Comparison of ENCODE assay signal across 8 cellular contexts in the genomic region with DNA sequence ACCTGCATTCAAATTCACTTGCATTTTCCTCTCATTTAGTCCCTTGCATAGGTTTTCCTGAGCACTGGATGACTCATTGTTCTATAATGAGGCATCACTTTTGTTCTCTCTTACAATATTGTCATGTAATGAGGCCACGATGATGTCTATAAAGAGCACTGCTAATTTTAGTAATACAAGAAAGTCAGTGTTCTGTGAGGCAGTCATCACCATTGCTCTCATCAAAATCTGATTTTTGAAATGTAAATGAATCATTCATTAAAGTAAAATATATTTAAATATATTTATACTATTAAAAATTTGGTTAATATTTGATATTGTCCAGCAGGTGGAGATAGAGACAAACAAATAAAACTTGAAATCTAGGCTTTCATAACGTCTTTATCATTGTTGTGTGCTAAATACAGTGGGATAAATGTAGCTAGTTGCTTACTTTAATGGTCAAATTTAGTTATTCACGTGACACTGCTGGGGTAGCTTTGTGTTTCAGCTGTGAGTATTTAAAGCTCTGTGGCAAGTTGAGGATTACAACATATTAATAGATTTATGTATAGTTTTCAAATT. TPM values are rescaled to one million over a fixed set of nuclear protein-coding genes. Genes with fewer than 3 reads are reported as not detected.
DNase-seq lines count a peak whose midpoint lies in the region; ATAC-seq and TF ChIP-seq lines count a peak whose summit lies in the region.

No MANE protein-coding gene starts in this region.

- H3K36me3 Mint-ChIP-seq in natural killer cell, result no peaks in the 10 kb centered on the region
- peaks cover 5% of the 10 kb centered on the region for H3K36me3 Mint-ChIP-seq in natural killer cell treated with Interleukin-12 subunit alpha and Interleukin-12 subunit beta and Interleukin-15 and Interleukin-18, amount 100 ng/mL, for 72 hours

- TF ChIP-seq CTCF in natural killer cell (IDR thresholded peaks at IDR 0.05), result peak; percentile 71

- H3K9me3 Mint-ChIP-seq in natural killer cell, result no peaks in the 10 kb centered on the region
- H3K9me3 Mint-ChIP-seq in natural killer cell treated with Interleukin-12 subunit alpha and Interleukin-12 subunit beta and Interleukin-15 and Interleukin-18, amount 100 ng/mL, for 72 hours, result no peaks in the 10 kb centered on the region

- H3K4me3 Mint-ChIP-seq in natural killer cell, result no peak overlapping the region
- no peak overlapping the region for H3K4me3 Mint-ChIP-seq in natural killer cell treated with Interleukin-12 subunit alpha and Interleukin-12 subunit beta and Interleukin-15 and Interleukin-18, amount 100 ng/mL, for 72 hours

- H3K27me3 Mint-ChIP-seq in natural killer cell (ENCODE audit: low read depth in 2 of 2), result no peaks in the 10 kb centered on the region
- no peaks in the 10 kb centered on the region for H3K27me3 Mint-ChIP-seq in natural killer cell treated with Interleukin-12 subunit alpha and Interleukin-12 subunit beta and Interleukin-15 and Interleukin-18, amount 100 ng/mL, for 72 hours

- no peak overlapping the region for H3K27ac Mint-ChIP-seq in natural killer cell
- H3K27ac Mint-ChIP-seq in natural killer cell treated with Interleukin-12 subunit alpha and Interleukin-12 subunit beta and Interleukin-15 and Interleukin-18, amount 100 ng/mL, for 72 hours, result no peak overlapping the region

- H3K4me1 Mint-ChIP-seq in natural killer cell, result no peaks in the 10 kb centered on the region
- H3K4me1 Mint-ChIP-seq in natural killer cell treated with Interleukin-12 subunit alpha and Interleukin-12 subunit beta and Interleukin-15 and Interleukin-18, amount 100 ng/mL, for 72 hours (ENCODE audit: low read depth in 2 of 2), result no peaks in the 10 kb centered on the region

- intact Hi-C loops in natural killer cell (cut with micrococcal nuclease), result loop anchor here (1.0 kb wide), 1 partner anchor 99 kb away; no protein-coding TSS in a partner anchor

- no peak for DNase-seq in natural killer cell
- no peak for DNase-seq in natural killer cell treated with Interleukin-12 subunit alpha and Interleukin-12 subunit beta and Interleukin-15 and Interleukin-18, amount 100 ng/mL, for 72 hours (ENCODE audit: low spot score)
- DNase-seq in M059J (ENCODE audit: low read depth), result peak; percentile 49
- DNase-seq in astrocyte of the hippocampus (ENCODE audit: low read depth, low spot score), result peak; percentile 55
- peak; percentile 60 for DNase-seq in iris pigment epithelial cell (ENCODE audit: low read depth)

- ATAC-seq in natural killer cell (peak in 2 of 3 donors; percentile 62 to 67), GM18909 (IDR thresholded peaks at IDR 0.05; ENCODE audit: poor library complexity, unreplicated experiment) (no peak), GM21786 (IDR thresholded peaks at IDR 0.05; ENCODE audit: unreplicated experiment) (no peak), GM19324 (IDR thresholded peaks at IDR 0.05; ENCODE audit: low FRiP score, unreplicated experiment) (no peak)
- ATAC-seq in natural killer cell treated with Interleukin-12 subunit alpha and Interleukin-12 subunit beta and Interleukin-15 and Interleukin-18, amount 100 ng/mL, for 72 hours, result no peak

RNA-seq across cellular contexts. Expression of a gene that starts 15.4 kb away (rescaled TPM):
- 100 to 1,000 TPM; 145 to 214 (median 151) TPM for total RNA-seq in natural killer cell
- 100 to 1,000 TPM; 256 to 524 TPM for total RNA-seq in natural killer cell treated with Interleukin-12 subunit alpha and Interleukin-12 subunit beta and Interleukin-15 and Interleukin-18, amount 100 ng/mL, for 72 hours
- 168 and 224 TPM in 2 replicates for total RNA-seq in M059J (2014; rRNA removed; shearing (Covaris generic))

RNA-seq across cellular contexts. Expression of a gene that starts 52.0 kb away (rescaled TPM):
- total RNA-seq in natural killer cell, result 1 to 10 TPM; 2.6 to 9.1 (median 3.1) TPM
- 10 to 100 TPM; 14.4 to 22.7 TPM for total RNA-seq in natural killer cell treated with Interleukin-12 subunit alpha and Interleukin-12 subunit beta and Interleukin-15 and Interleukin-18, amount 100 ng/mL, for 72 hours
- total RNA-seq in M059J (2014; rRNA removed; shearing (Covaris generic)), result 25.0 and 46.4 TPM in 2 replicates

Comparison
In these comparisons a context has a peak if more than half of its experiments do, and no peak if none do; other contexts are left out.
1. ATAC-seq: peak in natural killer cell (2 of 3); none in natural killer cell treated with Interleukin-12 subunit alpha and Interleukin-12 subunit beta and Interleukin-15 and Interleukin-18, amount 100 ng/mL, for 72 hours (0 of 2), GM18909 (single experiment), GM21786 (single experiment) and GM19324 (single experiment).
2. DNase-seq: peak in M059J (single experiment), astrocyte of the hippocampus (single experiment) and iris pigment epithelial cell (single experiment); none in natural killer cell (single experiment) and natural killer cell treated with Interleukin-12 subunit alpha and Interleukin-12 subunit beta and Interleukin-15 and Interleukin-18, amount 100 ng/mL, for 72 hours (single experiment).